ENCODE assay signal across 6 cellular contexts in genomic region chr2:219254590-219255219, GRCh38. TPM values are rescaled to one million over a fixed set of nuclear protein-coding genes. Genes with fewer than 3 reads are reported as not detected.
DNase-seq lines count a peak whose midpoint lies in the region; ATAC-seq and FAIRE-seq lines count a peak whose summit lies in the region.

No MANE protein-coding gene starts in this region.

- FAIRE-seq in HTR-8/SVneo (lab: Jason Lieb, UNC) = no peak

- peak overlapping the region; percentile 34 for H3K4me3 ChIP-seq in mesodermal cell (ENCODE audit: extremely low read depth, insufficient read depth, low read length, poor library complexity, severe bottlenecking)

- no peaks in the 10 kb centered on the region for H3K36me3 ChIP-seq in mesodermal cell (ENCODE audit: control insufficient read depth, insufficient read depth, low read length)

- H3K4me1 ChIP-seq in mesodermal cell (ENCODE audit: control insufficient read depth, insufficient read depth, low read length, poor library complexity, severe bottlenecking) = peaks cover 27% of the 10 kb centered on the region

- H3K9me3 ChIP-seq in mesodermal cell (ENCODE audit: control insufficient read depth, low read length) = no peaks in the 10 kb centered on the region

- H3K27ac ChIP-seq in mesodermal cell (ENCODE audit: low read depth, low read length, severe bottlenecking) = no peak overlapping the region

- peak; percentile 46 for DNase-seq in activated naive CD4-positive, alpha-beta T cell treated with anti-CD3 and anti-CD28 coated beads, Interleukin-2, amount 50 U/mL, for 16 hours
- DNase-seq in NCI-H187 (lab: John Stamatoyannopoulos, UW) (no peak), HTR-8/SVneo (ENCODE audit: insufficient read length, low spot score) (no peak)

- WGBS in mesodermal cell (ENCODE audit: insufficient coverage in 2 of 2), 2 experiments = 29 to 34% methylated on average over 11 to 12 of the region's 13 CpGs

- peak; percentile 15 for ATAC-seq in GM18861 (IDR thresholded peaks at IDR 0.05; ENCODE audit: unreplicated experiment)
- peak; percentile 35 for ATAC-seq in HG03460 (IDR thresholded peaks at IDR 0.05; ENCODE audit: unreplicated experiment)

RNA-seq across cellular contexts. Expression of gene TUBA4A, which starts 1.0 kb away (rescaled TPM):
- polyA plus RNA-seq in mesodermal cell (2013, experiment 1 of 2) = 4.9 TPM
- polyA plus RNA-seq in mesodermal cell (2013, experiment 2 of 2) = 2.5 TPM

RNA-seq across cellular contexts. Expression of gene TUBA4B, which starts 1.7 kb away (rescaled TPM):
- not detected for polyA plus RNA-seq in mesodermal cell (2013, experiment 1 of 2)
- polyA plus RNA-seq in mesodermal cell (2013, experiment 2 of 2) = not detected

RNA-seq across cellular contexts. Expression of gene STK16, which starts 9.4 kb away (rescaled TPM):
- 32.8 TPM for polyA plus RNA-seq in mesodermal cell (2013, experiment 1 of 2)
- polyA plus RNA-seq in mesodermal cell (2013, experiment 2 of 2) = 29.1 TPM

RNA-seq across cellular contexts. Expression of gene GLB1L, which starts 9.5 kb away (rescaled TPM):
- 5.2 TPM for polyA plus RNA-seq in mesodermal cell (2013, experiment 1 of 2)
- 7.6 TPM for polyA plus RNA-seq in mesodermal cell (2013, experiment 2 of 2)

RNA-seq across cellular contexts. Expression of gene DNAJB2, which starts 24.5 kb away (rescaled TPM):
- 32.8 TPM for polyA plus RNA-seq in mesodermal cell (2013, experiment 1 of 2)
- polyA plus RNA-seq in mesodermal cell (2013, experiment 2 of 2) = 32.5 TPM
